15 cellular contexts compared by ENCODE assay signal in the genomic region with DNA sequence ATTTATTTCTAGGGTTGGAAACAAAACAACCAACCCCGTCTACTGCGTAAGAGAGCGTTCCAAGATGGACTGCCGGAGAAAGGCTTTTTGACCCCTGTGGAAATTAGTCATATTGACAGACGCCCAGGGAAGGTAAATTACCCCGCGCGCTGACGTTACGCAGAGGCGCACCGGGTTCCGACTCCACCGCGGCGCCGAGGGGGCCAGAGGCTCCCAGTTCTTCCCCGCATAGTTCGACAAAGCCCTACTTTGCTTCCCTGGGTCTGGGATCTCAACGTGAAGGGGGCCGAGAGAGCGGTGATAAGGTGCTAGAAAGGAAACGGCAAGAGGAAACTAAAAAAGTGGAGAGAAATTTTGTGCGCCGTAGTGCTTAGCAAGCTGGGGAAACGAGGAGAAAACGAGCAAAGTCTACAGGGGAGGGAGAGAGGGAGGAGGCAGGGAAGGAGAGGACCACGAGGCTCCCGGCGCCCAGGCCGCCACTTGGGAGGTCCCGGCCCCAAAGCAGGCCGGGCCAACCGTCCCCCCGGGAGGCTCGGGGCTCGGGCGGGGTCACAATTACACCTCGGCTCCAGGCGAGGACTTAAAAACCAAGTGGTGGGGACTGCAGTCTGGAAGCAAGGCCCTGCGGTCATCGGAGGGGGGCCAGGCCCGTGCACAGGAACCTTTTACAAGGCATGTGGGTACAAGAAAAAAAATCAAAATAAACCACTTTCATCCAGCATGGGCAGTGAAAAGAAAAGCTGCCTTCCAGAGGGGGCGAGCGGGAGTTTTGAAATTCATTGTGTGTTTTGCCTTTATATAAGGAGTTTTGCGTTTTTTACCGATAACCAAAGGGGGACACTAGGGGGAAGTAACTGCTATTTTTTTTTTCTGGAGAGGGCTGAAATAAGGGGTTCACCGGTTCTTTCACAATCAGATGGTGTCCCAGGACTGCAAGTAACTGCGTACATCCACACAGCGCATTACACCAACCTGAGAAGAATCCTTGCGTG. TPM values are rescaled to one million over a fixed set of nuclear protein-coding genes. Genes with fewer than 3 reads are reported as not detected.
DNase-seq lines count a peak whose midpoint lies in the region; ATAC-seq and TF ChIP-seq lines count a peak whose summit lies in the region.
"Had no signal": no experiment of that assay in that cellular context is flagged by ENCODE, and none has a peak within 500 bp of the region (broad histone marks: within the 10 kb centered on the region; RNA-seq: fewer than 3 reads in every experiment).

No MANE protein-coding gene starts in this region.

- intact Hi-C loops in activated T-helper 1 cell treated with anti-CD3 and anti-CD28 coated beads, Interleukin-12 subunit alpha, Interleukin-12 subunit beta, Interleukin-2, Interleukin-4 antibody, amounts not matched to agents 30 ng/mL and 10 ng/mL and 1 ng/mL, durations not matched to agents 14 hours and 24 hours and 36 hours (cut with micrococcal nuclease), result loop anchor here (5.0 kb wide), 1 partner anchor 700 kb away; no protein-coding TSS in a partner anchor
- intact Hi-C loops in ovary (cut with DNase I) (no loop called here), natural killer cell (cut with micrococcal nuclease) (no loop called here)

- DNase-seq in activated T-helper 1 cell treated with anti-CD3 and anti-CD28 coated beads, Interleukin-12 subunit alpha, Interleukin-12 subunit beta, Interleukin-2, Interleukin-4 antibody, amounts not matched to agents 30 ng/mL and 10 ng/mL and 1 ng/mL, durations not matched to agents 14 hours and 24 hours and 36 hours (ENCODE audit: low spot score), result no peak
- DNase-seq in hepatic stellate cell (ENCODE audit: low spot score), result peak; percentile 73
- peak in 4 of 5 donors; percentile 25 to 64 (median 40) for DNase-seq in ovary
- no peak for DNase-seq in NOMO-1 (lab: John Stamatoyannopoulos, UW; ENCODE audit: unreplicated experiment in 2 of 2)
- no peak for DNase-seq in natural killer cell
- DNase-seq: CD4-positive, CD25-positive, alpha-beta regulatory T cell; dermis blood vessel endothelial cell; hippocampal formation; NCI-H1436 treated with DMSO at 0.1 percent for 48 hours; NK-92 treated with Interleukin-12 subunit alpha and Interleukin-12 subunit beta, amount 100 ng/mL, for 24 hours; T1000 had no signal

- no peak for TF ChIP-seq POLR2A in ovary (IDR thresholded peaks at IDR 0.05)

- H3K27ac Mint-ChIP-seq in activated T-helper 1 cell treated with anti-CD3 and anti-CD28 coated beads, Interleukin-12 subunit alpha, Interleukin-12 subunit beta, Interleukin-2, Interleukin-4 antibody, amounts not matched to agents 30 ng/mL and 10 ng/mL and 1 ng/mL, durations not matched to agents 14 hours and 24 hours and 36 hours, result peak overlapping the region; percentile 73
- H3K27ac Mint-ChIP-seq in natural killer cell, result no peak overlapping the region

- H3K27me3 Mint-ChIP-seq in activated T-helper 1 cell treated with anti-CD3 and anti-CD28 coated beads, Interleukin-12 subunit alpha, Interleukin-12 subunit beta, Interleukin-2, Interleukin-4 antibody, amounts not matched to agents 30 ng/mL and 10 ng/mL and 1 ng/mL, durations not matched to agents 14 hours and 24 hours and 36 hours (ENCODE audit: insufficient read depth), result peaks cover 84% of the 10 kb centered on the region
- peaks cover 65 to 88% of the 10 kb centered on the region in 2 donors for H3K27me3 Mint-ChIP-seq in natural killer cell (ENCODE audit: low read depth in 2 of 2)

- peak overlapping the region; percentile 25; the same call in 1 of the 2 replicates for H3K9ac ChIP-seq in ES-I3 (ENCODE audit: low read depth, low read length)

- H3K27me3 ChIP-seq in ovary, result no peaks in the 10 kb centered on the region

- ATAC-seq in natural killer cell (no peak), esophagus mucosa (no peak), HG02610 (IDR thresholded peaks at IDR 0.05; ENCODE audit: unreplicated experiment) (no peak)

- H3K36me3 ChIP-seq in ES-I3 (ENCODE audit: insufficient read depth, low read length) (no peaks in the 10 kb centered on the region), ovary (no peaks in the 10 kb centered on the region)
- H3K36me3 ChIP-seq: neutrophil had no signal

- no peaks in the 10 kb centered on the region for H3K4me1 Mint-ChIP-seq in activated T-helper 1 cell treated with anti-CD3 and anti-CD28 coated beads, Interleukin-12 subunit alpha, Interleukin-12 subunit beta, Interleukin-2, Interleukin-4 antibody, amounts not matched to agents 30 ng/mL and 10 ng/mL and 1 ng/mL, durations not matched to agents 14 hours and 24 hours and 36 hours (ENCODE audit: low read depth)
- H3K4me1 Mint-ChIP-seq in natural killer cell, result peaks cover 0 to 4% of the 10 kb centered on the region in 2 donors

- no peaks in the 10 kb centered on the region for H3K9me3 ChIP-seq in ES-I3 (ENCODE audit: control insufficient read depth, insufficient read depth, low read length)
- H3K9me3 ChIP-seq in ovary, result no peaks in the 10 kb centered on the region
- H3K9me3 ChIP-seq: neutrophil had no signal

- H3K4me1 ChIP-seq in ES-I3 (ENCODE audit: insufficient read depth, low read length) (peaks cover 9% of the 10 kb centered on the region), ovary (ENCODE audit: insufficient read depth) (peaks cover 5% of the 10 kb centered on the region)

- no peak overlapping the region for H3K4me3 Mint-ChIP-seq in activated T-helper 1 cell treated with anti-CD3 and anti-CD28 coated beads, Interleukin-12 subunit alpha, Interleukin-12 subunit beta, Interleukin-2, Interleukin-4 antibody, amounts not matched to agents 30 ng/mL and 10 ng/mL and 1 ng/mL, durations not matched to agents 14 hours and 24 hours and 36 hours
- no peak overlapping the region for H3K4me3 Mint-ChIP-seq in natural killer cell

- TF ChIP-seq CTCF in ovary (IDR thresholded peaks at IDR 0.05) (no peak), natural killer cell (IDR thresholded peaks at IDR 0.05) (no peak)

- peak overlapping the region in 1 of 2 donors; percentile 65 for H3K27ac ChIP-seq in ovary
- H3K27ac ChIP-seq: neutrophil had no signal

- 20 to 28% (median 24%) methylated on average over 51 of the region's 51 CpGs for WGBS in ovary, 3 donors

- H3K9me3 Mint-ChIP-seq in activated T-helper 1 cell treated with anti-CD3 and anti-CD28 coated beads, Interleukin-12 subunit alpha, Interleukin-12 subunit beta, Interleukin-2, Interleukin-4 antibody, amounts not matched to agents 30 ng/mL and 10 ng/mL and 1 ng/mL, durations not matched to agents 14 hours and 24 hours and 36 hours, result peaks cover 5% of the 10 kb centered on the region
- peaks cover 0 to 2% of the 10 kb centered on the region in 2 donors for H3K9me3 Mint-ChIP-seq in natural killer cell

- H3K36me3 Mint-ChIP-seq in activated T-helper 1 cell treated with anti-CD3 and anti-CD28 coated beads, Interleukin-12 subunit alpha, Interleukin-12 subunit beta, Interleukin-2, Interleukin-4 antibody, amounts not matched to agents 30 ng/mL and 10 ng/mL and 1 ng/mL, durations not matched to agents 14 hours and 24 hours and 36 hours (ENCODE audit: low read depth), result peaks cover 5% of the 10 kb centered on the region
- H3K36me3 Mint-ChIP-seq in natural killer cell, result peaks cover 34% of the 10 kb centered on the region
- H3K36me3 Mint-ChIP-seq: CD4-positive, CD25-positive, alpha-beta regulatory T cell had no signal

- no peak for TF ChIP-seq EP300 in ovary (IDR thresholded peaks at IDR 0.05)

- H3K4me3 ChIP-seq in ovary, result peak overlapping the region; percentile 1

RNA-seq across cellular contexts. Expression of gene HAND2, which starts 13.1 kb away (rescaled TPM):
- total RNA-seq in activated T-helper 1 cell treated with anti-CD3 and anti-CD28 coated beads, Interleukin-12 subunit alpha, Interleukin-12 subunit beta, Interleukin-2, Interleukin-4 antibody, amounts not matched to agents 30 ng/mL and 10 ng/mL and 1 ng/mL, durations not matched to agents 14 hours and 24 hours and 36 hours, result not detected in 2 replicates
- total RNA-seq in ovary (10 to 100 TPM; 12.9 to 99.9 (median 44.1) TPM), natural killer cell (not detected), esophagus mucosa (0.08 TPM)
- 10 to 100 TPM; 32.4 to 39.6 TPM for polyA plus RNA-seq in ovary
- total RNA-seq: CD4-positive, CD25-positive, alpha-beta regulatory T cell; dermis blood vessel endothelial cell had no signal
- polyA plus RNA-seq: CD4-positive, CD25-positive, alpha-beta regulatory T cell had no signal

Comparison
In these comparisons a context has a peak if more than half of its experiments do, and no peak if none do; other contexts are left out.
1. DNase-seq: peak in hepatic stellate cell (single experiment) and ovary (4 of 5); none in activated T-helper 1 cell treated with anti-CD3 and anti-CD28 coated beads, Interleukin-12 subunit alpha, Interleukin-12 subunit beta, Interleukin-2, Interleukin-4 antibody, amounts not matched to agents 30 ng/mL and 10 ng/mL and 1 ng/mL, durations not matched to agents 14 hours and 24 hours and 36 hours (single experiment), NOMO-1 (0 of 2) and natural killer cell (single experiment).
2. RNA of gene HAND2, which starts 13.1 kb away (total RNA-seq): 12.9 to 99.9 TPM in ovary; 0.08 TPM in esophagus mucosa (single experiment), not detected in activated T-helper 1 cell treated with anti-CD3 and anti-CD28 coated beads, Interleukin-12 subunit alpha, Interleukin-12 subunit beta, Interleukin-2, Interleukin-4 antibody, amounts not matched to agents 30 ng/mL and 10 ng/mL and 1 ng/mL, durations not matched to agents 14 hours and 24 hours and 36 hours and not detected in natural killer cell; every median in the first group is over 10 times any median in the second.